In the genomic region with DNA sequence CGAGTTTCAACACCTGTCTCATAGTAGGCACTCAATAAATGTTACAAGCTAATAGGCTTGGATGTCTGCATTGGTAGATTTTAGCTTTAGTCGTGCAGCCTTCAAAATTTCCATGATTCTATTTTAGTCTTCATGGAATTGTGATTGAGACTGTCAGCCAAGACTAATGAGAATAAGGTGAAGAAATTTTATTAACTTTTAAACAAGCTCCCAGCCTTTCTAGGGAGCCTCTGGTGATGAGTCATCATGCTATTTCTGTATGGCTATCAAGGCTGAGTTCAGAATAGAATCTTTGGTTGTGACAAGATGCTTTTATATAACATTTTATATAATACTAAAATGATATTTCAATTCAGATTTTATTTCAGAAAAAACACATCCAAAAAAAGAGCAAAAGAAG, we compare ENCODE assay signal across 19 cellular contexts.
DNase-seq lines count a peak whose midpoint lies in the region; ATAC-seq and TF ChIP-seq lines count a peak whose summit lies in the region.
"Had no signal": no experiment of that assay in that cellular context is flagged by ENCODE, and none has a peak within 500 bp of the region (broad histone marks: within the 10 kb centered on the region; RNA-seq: fewer than 3 reads in every experiment).

No MANE protein-coding gene starts in this region.

- no peaks in the 10 kb centered on the region for H3K36me3 Mint-ChIP-seq in Calu3 (ENCODE audit: insufficient read depth, unreplicated experiment)
- H3K36me3 Mint-ChIP-seq: CD14-positive monocyte had no signal

- H3K27ac ChIP-seq in cardiac muscle cell = no peak overlapping the region
- H3K27ac ChIP-seq in right atrium auricular region = peak overlapping the region in 1 of 2 donors; percentile 41
- H3K27ac ChIP-seq: HL-60 had no signal

- H3K27ac Mint-ChIP-seq in Calu3 (ENCODE audit: unreplicated experiment) = no peak overlapping the region
- H3K27ac Mint-ChIP-seq: CD14-positive monocyte, GM23338 had no signal

- BruUV-seq in Calu3 (replicated peaks; lab: Mats Ljungman, UMichigan) = no TSS peak

- no peaks in the 10 kb centered on the region for H3K27me3 ChIP-seq in cardiac muscle cell
- no peaks in the 10 kb centered on the region for H3K27me3 ChIP-seq in right atrium auricular region

- TF ChIP-seq CTCF in cardiac muscle cell (IDR thresholded peaks at IDR 0.05; ENCODE audit: low read depth, low read length) (no peak), right atrium auricular region (IDR thresholded peaks at IDR 0.05) (no peak), epithelial cell of esophagus (IDR thresholded peaks at IDR 0.05; ENCODE audit: insufficient read depth, low read depth, low read length, missing control alignments) (no peak), retinal pigment epithelial cell (conservative IDR thresholded peaks at IDR 0.05; ENCODE audit: low read depth, low read length) (no peak), Calu3 (IDR thresholded peaks at IDR 0.05; ENCODE audit: unreplicated experiment) (no peak)

- no peak for ATAC-seq in HG03039 (IDR thresholded peaks at IDR 0.05; ENCODE audit: unreplicated experiment)
- ATAC-seq: GM23338, K562, PC-3 had no signal

- H3K4me3 ChIP-seq in cardiac muscle cell = no peak overlapping the region
- H3K4me3 ChIP-seq in right atrium auricular region = no peak overlapping the region
- H3K4me3 ChIP-seq in epithelial cell of esophagus (ENCODE audit: low read length) = no peak overlapping the region
- H3K4me3 ChIP-seq in retinal pigment epithelial cell (ENCODE audit: low read length) = no peak overlapping the region
- H3K4me3 ChIP-seq: GM23338, K562 had no signal

- no peaks in the 10 kb centered on the region for H3K4me1 Mint-ChIP-seq in Calu3 (ENCODE audit: low read depth, unreplicated experiment)
- H3K4me1 Mint-ChIP-seq: CD14-positive monocyte, GM23338 had no signal

- DNase-seq in cardiac muscle cell (ENCODE audit: low read depth in 1 of 2, low spot score in 1 of 2) (peak; percentile 6 to 29), right atrium auricular region (ENCODE audit: low spot score) (no peak), RKO (ENCODE audit: low spot score) (peak; percentile 20), epithelial cell of esophagus (ENCODE audit: low read depth) (peak; percentile 2), retinal pigment epithelial cell (ENCODE audit: low read depth) (peak; percentile 25), C1 segment of cervical spinal cord (lab: John Stamatoyannopoulos, UW) (no peak), Calu3 (no peak)
- DNase-seq: COR-L47; NCI-H1436 treated with DMSO at 0.1 percent for 48 hours; NCI-H2081 treated with DMSO at 0.1 percent for 48 hours; NCI-H2227 treated with DMSO at 0.1 percent for 48 hours; NCI-H69; NK-92 treated with Interleukin-12 subunit alpha and Interleukin-12 subunit beta, amount 100 ng/mL, for 24 hours; PC-3 had no signal

- no peaks in the 10 kb centered on the region for H3K27me3 Mint-ChIP-seq in Calu3 (ENCODE audit: unreplicated experiment)

- intact Hi-C loops in Calu3 (cut with micrococcal nuclease; ENCODE audit: unreplicated experiment) = no loop called here

- CTCF ChIA-PET in Calu3 (lab: Charles Lee) = no interaction called here

- H3K36me3 ChIP-seq in cardiac muscle cell = no peaks in the 10 kb centered on the region
- H3K36me3 ChIP-seq in right atrium auricular region = no peaks in the 10 kb centered on the region

- H3K9me3 ChIP-seq in cardiac muscle cell (ENCODE audit: low read depth) = no peaks in the 10 kb centered on the region
- H3K9me3 ChIP-seq in right atrium auricular region = no peaks in the 10 kb centered on the region

- no peak overlapping the region for H3K4me3 Mint-ChIP-seq in Calu3 (ENCODE audit: low read depth, unreplicated experiment)
- H3K4me3 Mint-ChIP-seq: CD14-positive monocyte, GM23338 had no signal

- no peaks in the 10 kb centered on the region for H3K9me3 Mint-ChIP-seq in Calu3 (ENCODE audit: low read depth, unreplicated experiment)

- peaks cover 12% of the 10 kb centered on the region for H3K4me1 ChIP-seq in cardiac muscle cell (ENCODE audit: low read depth)
- H3K4me1 ChIP-seq in right atrium auricular region = no peaks in the 10 kb centered on the region

Comparison
In these comparisons a context has a peak if more than half of its experiments do, and no peak if none do; other contexts are left out.
1. DNase-seq: peak in cardiac muscle cell (2 of 2), RKO (single experiment), epithelial cell of esophagus (single experiment) and retinal pigment epithelial cell (single experiment); none in right atrium auricular region (single experiment), C1 segment of cervical spinal cord (0 of 14) and Calu3 (single experiment).